Comparison of ENCODE assay signal across 1 cellular context in genomic region chr11:62245271-62245753, GRCh38.
TF ChIP-seq lines count a peak whose summit lies in the region.

No MANE protein-coding gene starts in this region.

TF ChIP-seq in HepG2, 621 proteins besides CTCF, POLR2A, EP300 and RAD21 (continued from another document and continues in another):
- TF ChIP-seq ARID5B (CRISPR knock-in tag; IDR thresholded peaks at IDR 0.05) (peak; percentile 45), FOXP4 (CRISPR knock-in tag; IDR thresholded peaks at IDR 0.05) (no peak), ZNF407 (CRISPR knock-in tag; IDR thresholded peaks at IDR 0.05; ENCODE audit: not compliant biosample characterization) (no peak), ZNF343 (CRISPR knock-in tag; IDR thresholded peaks at IDR 0.05) (no peak), HES4 (CRISPR knock-in tag; IDR thresholded peaks at IDR 0.05; ENCODE audit: borderline replicate concordance) (peak; percentile 77; the same call in 1 of the 2 replicates), ZNF740 (CRISPR knock-in tag; IDR thresholded peaks at IDR 0.05) (no peak), ZNF567 (CRISPR knock-in tag; IDR thresholded peaks at IDR 0.05; ENCODE audit: borderline replicate concordance) (no peak), RBAK (CRISPR knock-in tag; IDR thresholded peaks at IDR 0.05) (no peak), ZNF460 (CRISPR knock-in tag; IDR thresholded peaks at IDR 0.05; ENCODE audit: borderline replicate concordance) (no peak), MAFG (CRISPR knock-in tag; IDR thresholded peaks at IDR 0.05) (no peak), TEAD2 (CRISPR knock-in tag; IDR thresholded peaks at IDR 0.05) (no peak), ZNF136 (CRISPR knock-in tag; IDR thresholded peaks at IDR 0.05; ENCODE audit: low read depth) (no peak), ARID2 (CRISPR knock-in tag; IDR thresholded peaks at IDR 0.05; ENCODE audit: borderline replicate concordance) (peak; percentile 64; the same call in 1 of the 2 replicates), PAF1 (CRISPR knock-in tag; IDR thresholded peaks at IDR 0.05) (no peak), TRIM22 (IDR thresholded peaks at IDR 0.05) (no peak), ARNTL (CRISPR knock-in tag; IDR thresholded peaks at IDR 0.05) (no peak), ZNF512 (CRISPR knock-in tag; IDR thresholded peaks at IDR 0.05) (no peak), ATF6 (CRISPR knock-in tag; conservative IDR thresholded peaks at IDR 0.05) (no peak), NFKBIZ (CRISPR knock-in tag; IDR thresholded peaks at IDR 0.05) (no peak), ZIK1 (CRISPR knock-in tag; IDR thresholded peaks at IDR 0.05; ENCODE audit: borderline replicate concordance, low read depth) (no peak), ZNF577 (CRISPR knock-in tag; IDR thresholded peaks at IDR 0.05; ENCODE audit: borderline replicate concordance, low read depth) (no peak), ATF4 (CRISPR knock-in tag; IDR thresholded peaks at IDR 0.05) (no peak), IKZF5 (CRISPR knock-in tag; IDR thresholded peaks at IDR 0.05) (peak; percentile 38; the same call in 1 of the 2 replicates), ELF1 (CRISPR knock-in tag; IDR thresholded peaks at IDR 0.05) (no peak), KLF15 (CRISPR knock-in tag; IDR thresholded peaks at IDR 0.05; ENCODE audit: borderline replicate concordance) (no peak), NFYB (CRISPR knock-in tag; IDR thresholded peaks at IDR 0.05) (no peak), ATF3 (CRISPR knock-in tag; IDR thresholded peaks at IDR 0.05) (no peak), FOXA1 (IDR thresholded peaks at IDR 0.05) (no peak), FOXA1 (CRISPR knock-in tag; IDR thresholded peaks at IDR 0.05) (no peak), PREB (CRISPR knock-in tag; IDR thresholded peaks at IDR 0.05) (no peak), SRF (IDR thresholded peaks at IDR 0.05; ENCODE audit: low read depth, low read length) (no peak)
